ENCODE assay signal across 13 cellular contexts in genomic region chr4:147793569-147793968, GRCh38.
DNase-seq lines count a peak whose midpoint lies in the region; ATAC-seq, FAIRE-seq and TF ChIP-seq lines count a peak whose summit lies in the region.
"Had no signal": no experiment of that assay in that cellular context is flagged by ENCODE, and none has a peak within 500 bp of the region (broad histone marks: within the 10 kb centered on the region; RNA-seq: fewer than 3 reads in every experiment).

No MANE protein-coding gene starts in this region.

- POLR2A ChIA-PET in activated CD8-positive, alpha-beta T cell treated with anti-CD3 and anti-CD28 coated beads, Interleukin-2, amount 10 ng/mL, durations not matched to agents 7 days and 5 days (lab: Charles Lee) = interaction anchor here (1.3 to 1.6 kb wide), 2 partner anchors 62 kb away, joined by 4 to 12 read pairs; partner anchors contain the start of gene ARHGAP10

- no peaks in the 10 kb centered on the region for H3K9me3 Mint-ChIP-seq in T-helper 2 cell treated with Interferon-gamma antibody and Interleukin-4, amounts not matched to agents 5 μg/mL and 100 μg/mL, for 36 hours
- no peaks in the 10 kb centered on the region for H3K9me3 Mint-ChIP-seq in activated CD8-positive, alpha-beta T cell treated with anti-CD3 and anti-CD28 coated beads, Interleukin-2, amount 10 ng/mL, durations not matched to agents 7 days and 5 days (ENCODE audit: insufficient read depth)

- WGBS in small intestine, 3 donors = 12 to 59% (median 34%) methylated on average over 5 of the region's 5 CpGs

- H3K27ac Mint-ChIP-seq in T-helper 2 cell treated with Interferon-gamma antibody and Interleukin-4, amounts not matched to agents 5 μg/mL and 100 μg/mL, for 36 hours = peak overlapping the region; percentile 84
- H3K27ac Mint-ChIP-seq in activated CD8-positive, alpha-beta T cell treated with anti-CD3 and anti-CD28 coated beads, Interleukin-2, amount 10 ng/mL, durations not matched to agents 7 days and 5 days = peak overlapping the region; percentile 2

- no peak for TF ChIP-seq CTCF in right atrium auricular region (IDR thresholded peaks at IDR 0.05)

- peak overlapping the region; percentile 15 to 25 for H3K27ac ChIP-seq in right atrium auricular region
- H3K27ac ChIP-seq in small intestine (ENCODE audit: low read depth in 1 of 2, low read length in 1 of 2) = peak overlapping the region in 1 of 2 donors; percentile 40
- H3K27ac ChIP-seq: right lobe of liver had no signal

- no peak for DNase-seq in T-helper 2 cell treated with Interferon-gamma antibody and Interleukin-4, amounts not matched to agents 5 μg/mL and 100 μg/mL, for 36 hours (ENCODE audit: low spot score)
- DNase-seq in T-helper 2 cell = no peak
- DNase-seq in activated CD8-positive, alpha-beta T cell treated with anti-CD3 and anti-CD28 coated beads, Interleukin-2, amount 10 ng/mL, durations not matched to agents 7 days and 5 days = no peak
- no peak for DNase-seq in right atrium auricular region (ENCODE audit: low spot score)
- DNase-seq in small intestine = peak; percentile 78
- DNase-seq in midbrain (lab: John Stamatoyannopoulos, UW) = no peak
- DNase-seq: activated naive CD4-positive, alpha-beta T cell; cortex of kidney; mesendoderm; NCI-H146; right lobe of liver had no signal

- no peaks in the 10 kb centered on the region for H3K27me3 Mint-ChIP-seq in T-helper 2 cell treated with Interferon-gamma antibody and Interleukin-4, amounts not matched to agents 5 μg/mL and 100 μg/mL, for 36 hours (ENCODE audit: low read depth)
- H3K27me3 Mint-ChIP-seq in activated CD8-positive, alpha-beta T cell treated with anti-CD3 and anti-CD28 coated beads, Interleukin-2, amount 10 ng/mL, durations not matched to agents 7 days and 5 days (ENCODE audit: low read depth) = peaks cover 5% of the 10 kb centered on the region

- ATAC-seq in activated CD8-positive, alpha-beta T cell treated with anti-CD3 and anti-CD28 coated beads, Interleukin-2, amount 10 ng/mL, durations not matched to agents 7 days and 5 days = no peak
- no peak for ATAC-seq in HG03378 (IDR thresholded peaks at IDR 0.05; ENCODE audit: unreplicated experiment)
- no peak for ATAC-seq in GM21447 (IDR thresholded peaks at IDR 0.05; ENCODE audit: unreplicated experiment)

- H3K36me3 Mint-ChIP-seq in T-helper 2 cell treated with Interferon-gamma antibody and Interleukin-4, amounts not matched to agents 5 μg/mL and 100 μg/mL, for 36 hours (ENCODE audit: low read depth) = peaks cover 10% of the 10 kb centered on the region
- no peaks in the 10 kb centered on the region for H3K36me3 Mint-ChIP-seq in activated CD8-positive, alpha-beta T cell treated with anti-CD3 and anti-CD28 coated beads, Interleukin-2, amount 10 ng/mL, durations not matched to agents 7 days and 5 days (ENCODE audit: low read depth)

- no peak overlapping the region for H3K4me3 ChIP-seq in right atrium auricular region
- no peak overlapping the region for H3K4me3 ChIP-seq in small intestine (ENCODE audit: low read depth in 1 of 2, low read length in 2 of 2)
- H3K4me3 ChIP-seq: right lobe of liver had no signal

- CTCF ChIA-PET in activated CD8-positive, alpha-beta T cell treated with anti-CD3 and anti-CD28 coated beads, Interleukin-2, amount 10 ng/mL, durations not matched to agents 7 days and 5 days (lab: Charles Lee) = interaction anchor here (1.0 to 3.4 kb wide), 2 partner anchors 8 to 73 kb away, joined by 3 to 38 read pairs; no protein-coding TSS in a partner anchor

- FAIRE-seq in small intestine (lab: Jason Lieb, UNC) = no peak

- H3K9me3 ChIP-seq in right atrium auricular region (no peaks in the 10 kb centered on the region), small intestine (ENCODE audit: control insufficient read depth, low read depth) (no peaks in the 10 kb centered on the region)
- H3K9me3 ChIP-seq: right lobe of liver had no signal

- H3K36me3 ChIP-seq in right atrium auricular region = no peaks in the 10 kb centered on the region
- no peaks in the 10 kb centered on the region for H3K36me3 ChIP-seq in small intestine (ENCODE audit: control insufficient read depth in 2 of 2, insufficient read depth in 2 of 2, low read length in 2 of 2)
- H3K36me3 ChIP-seq: right lobe of liver had no signal

- peaks cover 52% of the 10 kb centered on the region for H3K4me1 Mint-ChIP-seq in T-helper 2 cell treated with Interferon-gamma antibody and Interleukin-4, amounts not matched to agents 5 μg/mL and 100 μg/mL, for 36 hours (ENCODE audit: low read depth)
- peaks cover 43% of the 10 kb centered on the region for H3K4me1 Mint-ChIP-seq in activated CD8-positive, alpha-beta T cell treated with anti-CD3 and anti-CD28 coated beads, Interleukin-2, amount 10 ng/mL, durations not matched to agents 7 days and 5 days (ENCODE audit: low read depth)

- H3K27me3 ChIP-seq in right atrium auricular region = no peaks in the 10 kb centered on the region
- no peaks in the 10 kb centered on the region for H3K27me3 ChIP-seq in small intestine (ENCODE audit: control insufficient read depth in 2 of 2, insufficient read depth in 2 of 2, low read length in 2 of 2)
- H3K27me3 ChIP-seq: right lobe of liver had no signal

- H3K4me1 ChIP-seq in right atrium auricular region (peaks cover 0 to 33% of the 10 kb centered on the region in 2 donors), small intestine (ENCODE audit: control insufficient read depth in 2 of 2, insufficient read depth in 1 of 2, low read depth in 1 of 2, low read length in 1 of 2) (peaks cover 0 to 2% of the 10 kb centered on the region in 2 donors)
- H3K4me1 ChIP-seq: right lobe of liver had no signal

- H3K4me3 Mint-ChIP-seq in T-helper 2 cell treated with Interferon-gamma antibody and Interleukin-4, amounts not matched to agents 5 μg/mL and 100 μg/mL, for 36 hours = peak overlapping the region; percentile 82
- no peak overlapping the region for H3K4me3 Mint-ChIP-seq in activated CD8-positive, alpha-beta T cell treated with anti-CD3 and anti-CD28 coated beads, Interleukin-2, amount 10 ng/mL, durations not matched to agents 7 days and 5 days
